In the genomic region with DNA sequence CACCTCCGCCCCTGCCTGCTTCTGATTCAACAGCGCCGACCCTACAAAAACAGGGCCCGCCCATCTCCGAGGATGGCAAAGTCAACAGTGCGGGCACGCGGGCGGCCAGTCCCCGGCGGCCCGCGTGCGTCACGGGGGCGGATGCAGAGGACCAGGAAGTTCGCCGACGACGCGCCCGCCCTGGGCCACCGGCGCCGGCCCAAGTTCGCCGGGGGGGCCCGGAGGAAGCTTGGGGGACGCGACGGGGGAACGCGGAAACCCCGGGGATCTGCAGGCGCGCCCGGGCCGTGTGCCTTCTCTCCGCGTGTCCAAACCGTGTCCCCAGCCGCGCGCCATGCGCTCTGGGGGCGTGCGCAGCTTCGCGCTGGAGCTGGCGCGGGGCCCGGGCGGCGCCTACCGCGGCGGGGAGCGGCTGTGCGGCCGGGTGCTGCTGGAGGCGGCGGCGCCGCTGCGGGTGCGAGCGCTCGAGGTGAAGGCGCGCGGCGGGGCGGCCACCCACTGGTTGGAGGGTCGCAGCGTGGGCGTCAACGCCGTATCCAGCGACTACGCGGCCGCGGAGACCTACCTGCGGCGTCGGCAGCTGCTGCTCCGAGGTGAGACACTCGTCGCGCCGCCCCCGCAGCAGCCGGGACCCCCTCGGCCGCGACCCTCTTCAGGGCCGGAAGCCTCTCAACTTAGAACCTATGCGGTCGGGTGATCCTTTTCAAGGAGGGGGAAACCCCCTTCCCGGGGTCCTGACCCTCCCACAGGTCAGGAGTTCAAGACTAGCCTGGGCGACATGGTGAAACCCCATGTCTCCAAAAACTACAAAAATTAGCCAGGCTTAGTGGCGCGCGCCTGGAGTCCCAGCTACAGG, we compare ENCODE assay signal across 1 cellular context.
TF ChIP-seq lines count a peak whose summit lies in the region.

No MANE protein-coding gene starts in this region.

TF ChIP-seq in K562, 482 proteins besides CTCF, POLR2A, EP300 and RAD21 (continued from another document and continues in another):
- TF ChIP-seq, protein P1, sequence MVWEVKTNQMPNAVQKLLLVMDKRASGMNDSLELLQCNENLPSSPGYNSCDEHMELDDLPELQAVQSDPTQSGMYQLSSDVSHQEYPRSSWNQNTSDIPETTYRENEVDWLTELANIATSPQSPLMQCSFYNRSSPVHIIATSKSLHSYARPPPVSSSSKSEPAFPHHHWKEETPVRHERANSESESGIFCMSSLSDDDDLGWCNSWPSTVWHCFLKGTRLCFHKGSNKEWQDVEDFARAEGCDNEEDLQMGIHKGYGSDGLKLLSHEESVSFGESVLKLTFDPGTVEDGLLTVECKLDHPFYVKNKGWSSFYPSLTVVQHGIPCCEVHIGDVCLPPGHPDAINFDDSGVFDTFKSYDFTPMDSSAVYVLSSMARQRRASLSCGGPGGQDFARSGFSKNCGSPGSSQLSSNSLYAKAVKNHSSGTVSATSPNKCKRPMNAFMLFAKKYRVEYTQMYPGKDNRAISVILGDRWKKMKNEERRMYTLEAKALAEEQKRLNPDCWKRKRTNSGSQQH (CRISPR knock-in tag; IDR thresholded peaks at IDR 0.05) = no peak
- TF ChIP-seq ARID1B (IDR thresholded peaks at IDR 0.05) = no peak
- TF ChIP-seq HDAC6 (IDR thresholded peaks at IDR 0.05; ENCODE audit: low read depth, low read length) = peak; percentile 98
- TF ChIP-seq HDAC3 (IDR thresholded peaks at IDR 0.05; ENCODE audit: borderline replicate concordance, partially characterized antibody) = no peak
- TF ChIP-seq, protein P2, sequence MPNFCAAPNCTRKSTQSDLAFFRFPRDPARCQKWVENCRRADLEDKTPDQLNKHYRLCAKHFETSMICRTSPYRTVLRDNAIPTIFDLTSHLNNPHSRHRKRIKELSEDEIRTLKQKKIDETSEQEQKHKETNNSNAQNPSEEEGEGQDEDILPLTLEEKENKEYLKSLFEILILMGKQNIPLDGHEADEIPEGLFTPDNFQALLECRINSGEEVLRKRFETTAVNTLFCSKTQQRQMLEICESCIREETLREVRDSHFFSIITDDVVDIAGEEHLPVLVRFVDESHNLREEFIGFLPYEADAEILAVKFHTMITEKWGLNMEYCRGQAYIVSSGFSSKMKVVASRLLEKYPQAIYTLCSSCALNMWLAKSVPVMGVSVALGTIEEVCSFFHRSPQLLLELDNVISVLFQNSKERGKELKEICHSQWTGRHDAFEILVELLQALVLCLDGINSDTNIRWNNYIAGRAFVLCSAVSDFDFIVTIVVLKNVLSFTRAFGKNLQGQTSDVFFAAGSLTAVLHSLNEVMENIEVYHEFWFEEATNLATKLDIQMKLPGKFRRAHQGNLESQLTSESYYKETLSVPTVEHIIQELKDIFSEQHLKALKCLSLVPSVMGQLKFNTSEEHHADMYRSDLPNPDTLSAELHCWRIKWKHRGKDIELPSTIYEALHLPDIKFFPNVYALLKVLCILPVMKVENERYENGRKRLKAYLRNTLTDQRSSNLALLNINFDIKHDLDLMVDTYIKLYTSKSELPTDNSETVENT (CRISPR knock-in tag; IDR thresholded peaks at IDR 0.05) = peak; percentile 69
- no peak for TF ChIP-seq ZNF445 (CRISPR knock-in tag; IDR thresholded peaks at IDR 0.05; ENCODE audit: low read depth)
- TF ChIP-seq, protein P3, sequence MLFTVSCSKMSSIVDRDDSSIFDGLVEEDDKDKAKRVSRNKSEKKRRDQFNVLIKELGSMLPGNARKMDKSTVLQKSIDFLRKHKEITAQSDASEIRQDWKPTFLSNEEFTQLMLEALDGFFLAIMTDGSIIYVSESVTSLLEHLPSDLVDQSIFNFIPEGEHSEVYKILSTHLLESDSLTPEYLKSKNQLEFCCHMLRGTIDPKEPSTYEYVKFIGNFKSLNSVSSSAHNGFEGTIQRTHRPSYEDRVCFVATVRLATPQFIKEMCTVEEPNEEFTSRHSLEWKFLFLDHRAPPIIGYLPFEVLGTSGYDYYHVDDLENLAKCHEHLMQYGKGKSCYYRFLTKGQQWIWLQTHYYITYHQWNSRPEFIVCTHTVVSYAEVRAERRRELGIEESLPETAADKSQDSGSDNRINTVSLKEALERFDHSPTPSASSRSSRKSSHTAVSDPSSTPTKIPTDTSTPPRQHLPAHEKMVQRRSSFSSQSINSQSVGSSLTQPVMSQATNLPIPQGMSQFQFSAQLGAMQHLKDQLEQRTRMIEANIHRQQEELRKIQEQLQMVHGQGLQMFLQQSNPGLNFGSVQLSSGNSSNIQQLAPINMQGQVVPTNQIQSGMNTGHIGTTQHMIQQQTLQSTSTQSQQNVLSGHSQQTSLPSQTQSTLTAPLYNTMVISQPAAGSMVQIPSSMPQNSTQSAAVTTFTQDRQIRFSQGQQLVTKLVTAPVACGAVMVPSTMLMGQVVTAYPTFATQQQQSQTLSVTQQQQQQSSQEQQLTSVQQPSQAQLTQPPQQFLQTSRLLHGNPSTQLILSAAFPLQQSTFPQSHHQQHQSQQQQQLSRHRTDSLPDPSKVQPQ (CRISPR knock-in tag; IDR thresholded peaks at IDR 0.05; ENCODE audit: borderline replicate concordance) = no peak
- TF ChIP-seq, protein P4, sequence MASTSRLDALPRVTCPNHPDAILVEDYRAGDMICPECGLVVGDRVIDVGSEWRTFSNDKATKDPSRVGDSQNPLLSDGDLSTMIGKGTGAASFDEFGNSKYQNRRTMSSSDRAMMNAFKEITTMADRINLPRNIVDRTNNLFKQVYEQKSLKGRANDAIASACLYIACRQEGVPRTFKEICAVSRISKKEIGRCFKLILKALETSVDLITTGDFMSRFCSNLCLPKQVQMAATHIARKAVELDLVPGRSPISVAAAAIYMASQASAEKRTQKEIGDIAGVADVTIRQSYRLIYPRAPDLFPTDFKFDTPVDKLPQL (IDR thresholded peaks at IDR 0.05; ENCODE audit: extremely low read depth, insufficient read length) = no peak
- TF ChIP-seq, protein P5, sequence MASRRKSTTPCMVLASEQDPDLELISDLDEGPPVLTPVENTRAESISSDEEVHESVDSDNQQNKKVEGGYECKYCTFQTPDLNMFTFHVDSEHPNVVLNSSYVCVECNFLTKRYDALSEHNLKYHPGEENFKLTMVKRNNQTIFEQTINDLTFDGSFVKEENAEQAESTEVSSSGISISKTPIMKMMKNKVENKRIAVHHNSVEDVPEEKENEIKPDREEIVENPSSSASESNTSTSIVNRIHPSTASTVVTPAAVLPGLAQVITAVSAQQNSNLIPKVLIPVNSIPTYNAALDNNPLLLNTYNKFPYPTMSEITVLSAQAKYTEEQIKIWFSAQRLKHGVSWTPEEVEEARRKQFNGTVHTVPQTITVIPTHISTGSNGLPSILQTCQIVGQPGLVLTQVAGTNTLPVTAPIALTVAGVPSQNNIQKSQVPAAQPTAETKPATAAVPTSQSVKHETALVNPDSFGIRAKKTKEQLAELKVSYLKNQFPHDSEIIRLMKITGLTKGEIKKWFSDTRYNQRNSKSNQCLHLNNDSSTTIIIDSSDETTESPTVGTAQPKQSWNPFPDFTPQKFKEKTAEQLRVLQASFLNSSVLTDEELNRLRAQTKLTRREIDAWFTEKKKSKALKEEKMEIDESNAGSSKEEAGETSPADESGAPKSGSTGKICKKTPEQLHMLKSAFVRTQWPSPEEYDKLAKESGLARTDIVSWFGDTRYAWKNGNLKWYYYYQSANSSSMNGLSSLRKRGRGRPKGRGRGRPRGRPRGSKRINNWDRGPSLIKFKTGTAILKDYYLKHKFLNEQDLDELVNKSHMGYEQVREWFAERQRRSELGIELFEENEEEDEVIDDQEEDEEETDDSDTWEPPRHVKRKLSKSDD (conservative IDR thresholded peaks at IDR 0.05; ENCODE audit: low read length) = no peak
- TF ChIP-seq SMAD3 (CRISPR knock-in tag; conservative IDR thresholded peaks at IDR 0.05) = no peak
- TF ChIP-seq HDAC2 (IDR thresholded peaks at IDR 0.05) = no peak
- peak; percentile 96 for TF ChIP-seq CTBP1 (IDR thresholded peaks at IDR 0.05; ENCODE audit: borderline replicate concordance)
- TF ChIP-seq THRAP3 (IDR thresholded peaks at IDR 0.05; ENCODE audit: borderline replicate concordance) = no peak
- TF ChIP-seq ZNF354B (CRISPR knock-in tag; IDR thresholded peaks at IDR 0.05) = no peak
- no peak for TF ChIP-seq ZNF707 (CRISPR knock-in tag; conservative IDR thresholded peaks at IDR 0.05)
- TF ChIP-seq, protein P6, sequence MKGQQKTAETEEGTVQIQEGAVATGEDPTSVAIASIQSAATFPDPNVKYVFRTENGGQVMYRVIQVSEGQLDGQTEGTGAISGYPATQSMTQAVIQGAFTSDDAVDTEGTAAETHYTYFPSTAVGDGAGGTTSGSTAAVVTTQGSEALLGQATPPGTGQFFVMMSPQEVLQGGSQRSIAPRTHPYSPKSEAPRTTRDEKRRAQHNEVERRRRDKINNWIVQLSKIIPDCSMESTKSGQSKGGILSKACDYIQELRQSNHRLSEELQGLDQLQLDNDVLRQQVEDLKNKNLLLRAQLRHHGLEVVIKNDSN (CRISPR knock-in tag; IDR thresholded peaks at IDR 0.05) = peak; percentile 36; the same call in 1 of the 2 replicates
- TF ChIP-seq RAD51 (IDR thresholded peaks at IDR 0.05; ENCODE audit: borderline replicate concordance, low read depth) = no peak
- peak; percentile 18 for TF ChIP-seq POLR2B (IDR thresholded peaks at IDR 0.05; ENCODE audit: low read depth, partially characterized antibody)
- TF ChIP-seq MECOM (CRISPR knock-in tag; IDR thresholded peaks at IDR 0.05) = no peak
- TF ChIP-seq, protein P7, sequence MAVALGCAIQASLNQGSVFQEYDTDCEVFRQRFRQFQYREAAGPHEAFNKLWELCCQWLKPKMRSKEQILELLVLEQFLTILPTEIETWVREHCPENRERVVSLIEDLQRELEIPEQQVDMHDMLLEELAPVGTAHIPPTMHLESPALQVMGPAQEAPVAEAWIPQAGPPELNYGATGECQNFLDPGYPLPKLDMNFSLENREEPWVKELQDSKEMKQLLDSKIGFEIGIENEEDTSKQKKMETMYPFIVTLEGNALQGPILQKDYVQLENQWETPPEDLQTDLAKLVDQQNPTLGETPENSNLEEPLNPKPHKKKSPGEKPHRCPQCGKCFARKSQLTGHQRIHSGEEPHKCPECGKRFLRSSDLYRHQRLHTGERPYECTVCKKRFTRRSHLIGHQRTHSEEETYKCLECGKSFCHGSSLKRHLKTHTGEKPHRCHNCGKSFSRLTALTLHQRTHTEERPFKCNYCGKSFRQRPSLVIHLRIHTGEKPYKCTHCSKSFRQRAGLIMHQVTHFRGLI (CRISPR knock-in tag; IDR thresholded peaks at IDR 0.05) = no peak
- no peak for TF ChIP-seq ZNF239 (CRISPR knock-in tag; IDR thresholded peaks at IDR 0.05)
- no peak for TF ChIP-seq RBM17 (IDR thresholded peaks at IDR 0.05; ENCODE audit: borderline replicate concordance, low read depth, low read length)
- no peak for TF ChIP-seq ZNF76 (CRISPR knock-in tag; IDR thresholded peaks at IDR 0.05; ENCODE audit: borderline replicate concordance)
- TF ChIP-seq, protein P8, sequence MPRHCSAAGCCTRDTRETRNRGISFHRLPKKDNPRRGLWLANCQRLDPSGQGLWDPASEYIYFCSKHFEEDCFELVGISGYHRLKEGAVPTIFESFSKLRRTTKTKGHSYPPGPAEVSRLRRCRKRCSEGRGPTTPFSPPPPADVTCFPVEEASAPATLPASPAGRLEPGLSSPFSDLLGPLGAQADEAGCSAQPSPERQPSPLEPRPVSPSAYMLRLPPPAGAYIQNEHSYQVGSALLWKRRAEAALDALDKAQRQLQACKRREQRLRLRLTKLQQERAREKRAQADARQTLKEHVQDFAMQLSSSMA (CRISPR knock-in tag; IDR thresholded peaks at IDR 0.05) = no peak
- no peak for TF ChIP-seq ZNF785 (CRISPR knock-in tag; IDR thresholded peaks at IDR 0.05)
- TF ChIP-seq PRPF4 (IDR thresholded peaks at IDR 0.05; ENCODE audit: insufficient read depth, low read depth, low read length, poor library complexity, severe bottlenecking) = no peak
- TF ChIP-seq, protein P9, sequence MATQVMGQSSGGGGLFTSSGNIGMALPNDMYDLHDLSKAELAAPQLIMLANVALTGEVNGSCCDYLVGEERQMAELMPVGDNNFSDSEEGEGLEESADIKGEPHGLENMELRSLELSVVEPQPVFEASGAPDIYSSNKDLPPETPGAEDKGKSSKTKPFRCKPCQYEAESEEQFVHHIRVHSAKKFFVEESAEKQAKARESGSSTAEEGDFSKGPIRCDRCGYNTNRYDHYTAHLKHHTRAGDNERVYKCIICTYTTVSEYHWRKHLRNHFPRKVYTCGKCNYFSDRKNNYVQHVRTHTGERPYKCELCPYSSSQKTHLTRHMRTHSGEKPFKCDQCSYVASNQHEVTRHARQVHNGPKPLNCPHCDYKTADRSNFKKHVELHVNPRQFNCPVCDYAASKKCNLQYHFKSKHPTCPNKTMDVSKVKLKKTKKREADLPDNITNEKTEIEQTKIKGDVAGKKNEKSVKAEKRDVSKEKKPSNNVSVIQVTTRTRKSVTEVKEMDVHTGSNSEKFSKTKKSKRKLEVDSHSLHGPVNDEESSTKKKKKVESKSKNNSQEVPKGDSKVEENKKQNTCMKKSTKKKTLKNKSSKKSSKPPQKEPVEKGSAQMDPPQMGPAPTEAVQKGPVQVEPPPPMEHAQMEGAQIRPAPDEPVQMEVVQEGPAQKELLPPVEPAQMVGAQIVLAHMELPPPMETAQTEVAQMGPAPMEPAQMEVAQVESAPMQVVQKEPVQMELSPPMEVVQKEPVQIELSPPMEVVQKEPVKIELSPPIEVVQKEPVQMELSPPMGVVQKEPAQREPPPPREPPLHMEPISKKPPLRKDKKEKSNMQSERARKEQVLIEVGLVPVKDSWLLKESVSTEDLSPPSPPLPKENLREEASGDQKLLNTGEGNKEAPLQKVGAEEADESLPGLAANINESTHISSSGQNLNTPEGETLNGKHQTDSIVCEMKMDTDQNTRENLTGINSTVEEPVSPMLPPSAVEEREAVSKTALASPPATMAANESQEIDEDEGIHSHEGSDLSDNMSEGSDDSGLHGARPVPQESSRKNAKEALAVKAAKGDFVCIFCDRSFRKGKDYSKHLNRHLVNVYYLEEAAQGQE (CRISPR knock-in tag; IDR thresholded peaks at IDR 0.05; ENCODE audit: low read depth) = 0 out of 2 replicates have a peak, but pooled peaks have one; percentile 54
- no peak for TF ChIP-seq ZNF384 (IDR thresholded peaks at IDR 0.05; ENCODE audit: low read depth, low read length)
- TF ChIP-seq MIER1 (IDR thresholded peaks at IDR 0.05; ENCODE audit: low read depth) = no peak
- TF ChIP-seq MED1 (CRISPR knock-in tag; IDR thresholded peaks at IDR 0.05; ENCODE audit: borderline replicate concordance) = no peak
- no peak; the same call in 1 of the 2 replicates for TF ChIP-seq TARDBP (IDR thresholded peaks at IDR 0.05)
- TF ChIP-seq MYBL2 (IDR thresholded peaks at IDR 0.05; ENCODE audit: low read depth) = no peak
- no peak for TF ChIP-seq MYBL2 (CRISPR knock-in tag; IDR thresholded peaks at IDR 0.05; ENCODE audit: borderline replicate concordance)
- no peak for TF ChIP-seq ZZZ3 (IDR thresholded peaks at IDR 0.05)
- TF ChIP-seq, protein P10, sequence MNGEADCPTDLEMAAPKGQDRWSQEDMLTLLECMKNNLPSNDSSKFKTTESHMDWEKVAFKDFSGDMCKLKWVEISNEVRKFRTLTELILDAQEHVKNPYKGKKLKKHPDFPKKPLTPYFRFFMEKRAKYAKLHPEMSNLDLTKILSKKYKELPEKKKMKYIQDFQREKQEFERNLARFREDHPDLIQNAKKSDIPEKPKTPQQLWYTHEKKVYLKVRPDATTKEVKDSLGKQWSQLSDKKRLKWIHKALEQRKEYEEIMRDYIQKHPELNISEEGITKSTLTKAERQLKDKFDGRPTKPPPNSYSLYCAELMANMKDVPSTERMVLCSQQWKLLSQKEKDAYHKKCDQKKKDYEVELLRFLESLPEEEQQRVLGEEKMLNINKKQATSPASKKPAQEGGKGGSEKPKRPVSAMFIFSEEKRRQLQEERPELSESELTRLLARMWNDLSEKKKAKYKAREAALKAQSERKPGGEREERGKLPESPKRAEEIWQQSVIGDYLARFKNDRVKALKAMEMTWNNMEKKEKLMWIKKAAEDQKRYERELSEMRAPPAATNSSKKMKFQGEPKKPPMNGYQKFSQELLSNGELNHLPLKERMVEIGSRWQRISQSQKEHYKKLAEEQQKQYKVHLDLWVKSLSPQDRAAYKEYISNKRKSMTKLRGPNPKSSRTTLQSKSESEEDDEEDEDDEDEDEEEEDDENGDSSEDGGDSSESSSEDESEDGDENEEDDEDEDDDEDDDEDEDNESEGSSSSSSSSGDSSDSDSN (IDR thresholded peaks at IDR 0.05; ENCODE audit: borderline replicate concordance in 1 of 2, low read depth in 2 of 2, low read length in 2 of 2) = peak in 1 of 2 experiments; percentile 78; a peak in 2 of 4 replicates
